In genomic region chr9:113409481-113409880, GRCh38 we compare ENCODE assay signal across 8 cellular contexts. TPM values are rescaled to one million over a fixed set of nuclear protein-coding genes. Genes with fewer than 3 reads are reported as not detected.
DNase-seq lines count a peak whose midpoint lies in the region; ATAC-seq, FAIRE-seq and TF ChIP-seq lines count a peak whose summit lies in the region.

No MANE protein-coding gene starts in this region.

- H3K27ac ChIP-seq in DOHH2 (ENCODE audit: low read depth, low read length) (peak overlapping the region; percentile 92), PC-9 (peak overlapping the region; percentile 89), epithelial cell of prostate (peak overlapping the region; percentile 94), pancreas (peak overlapping the region in 2 of 4 donors; percentile 81 to 96)

- FAIRE-seq in pancreas (lab: Jason Lieb, UNC) = no peak

- peak overlapping the region; percentile 90 for H3K4me2 ChIP-seq in DOHH2 (ENCODE audit: low read length)
- peak overlapping the region; percentile 80 for H3K4me2 ChIP-seq in PC-9

- BruUV-seq in PC-9 (replicated peaks; lab: Mats Ljungman, UMichigan) = TSS peak; percentile 79

- 24 to 34% methylated on average over 10 of the region's 10 CpGs for WGBS in pancreas, 2 donors

- TF ChIP-seq CTCF in DOHH2 (IDR thresholded peaks at IDR 0.05; ENCODE audit: low read depth, low read length, poor library complexity, severe bottlenecking) (no peak), PC-9 (conservative IDR thresholded peaks at IDR 0.05) (no peak), pancreas (IDR thresholded peaks at IDR 0.05) (no peak)

- peaks cover 35% of the 10 kb centered on the region for H3K36me3 ChIP-seq in DOHH2 (ENCODE audit: control insufficient read depth, low read length)
- H3K36me3 ChIP-seq in PC-9 (ENCODE audit: low read depth) = peaks cover 11% of the 10 kb centered on the region
- H3K36me3 ChIP-seq in pancreas = peaks cover 0 to 6% (median 3%) of the 10 kb centered on the region in 3 donors

- no peak for DNase-seq in PC-9
- no peak for DNase-seq in epithelial cell of prostate (ENCODE audit: low read depth, low spot score)
- no peak for DNase-seq in pancreas
- DNase-seq in NCI-H1930 (lab: John Stamatoyannopoulos, UW) = no peak
- no peak for DNase-seq in midbrain (lab: John Stamatoyannopoulos, UW)

- no peak for ATAC-seq in pancreas
- no peak for ATAC-seq in HG03378 (IDR thresholded peaks at IDR 0.05; ENCODE audit: unreplicated experiment)
- ATAC-seq in HG03196 (IDR thresholded peaks at IDR 0.05; ENCODE audit: unreplicated experiment) = no peak

- H2AFZ ChIP-seq in PC-9 = peak overlapping the region; percentile 88

- intact Hi-C loops in PC-9 (cut with micrococcal nuclease; ENCODE audit: unreplicated experiment) (loop anchor here (5.0 kb wide), 1 partner anchor 297 kb away; no protein-coding TSS in a partner anchor), pancreas (cut with DNase I) (loop anchor here in 2 of 3 donors (5.0 to 10.0 kb wide), 2 partner anchors 102 to 105 kb away; partner anchors contain the start of gene RNF183 (in 1 of the 2))

- CTCF ChIA-PET in PC-9 (lab: Charles Lee) = interaction anchor here (0.6 to 1.1 kb wide), 3 partner anchors 8 to 135 kb away, joined by 3 to 8 read pairs (median 5); partner anchors contain the start of gene ALAD

- H3K4me1 ChIP-seq in DOHH2 (ENCODE audit: control insufficient read depth, low read length) (peaks cover 31% of the 10 kb centered on the region), PC-9 (replicated peaks; ENCODE audit: insufficient read depth) (peaks cover 18% of the 10 kb centered on the region), pancreas (peaks cover 5 to 13% (median 10%) of the 10 kb centered on the region in 3 donors)

- H3K27me3 ChIP-seq in DOHH2 (ENCODE audit: control insufficient read depth, low read length) (no peaks in the 10 kb centered on the region), PC-9 (ENCODE audit: insufficient read depth, low read depth) (no peaks in the 10 kb centered on the region), pancreas (no peaks in the 10 kb centered on the region)

- POLR2A ChIA-PET in PC-9 (lab: Charles Lee; ENCODE audit: unreplicated experiment) = interaction anchor here (1.1 kb wide), 1 partner anchor 68 kb away, joined by 4 read pairs; no protein-coding TSS in a partner anchor

- H3K4me3 ChIP-seq in DOHH2 (ENCODE audit: low read length) (peak overlapping the region; percentile 96), PC-9 (peak overlapping the region; percentile 76), pancreas (peak overlapping the region; percentile 53 to 89 (median 74))

- H3F3A ChIP-seq in DOHH2 (ENCODE audit: control insufficient read depth, insufficient read depth) (peaks cover 25% of the 10 kb centered on the region), PC-9 (ENCODE audit: insufficient read depth, low read depth) (peaks cover 30% of the 10 kb centered on the region)

- no peaks in the 10 kb centered on the region for H3K9me2 ChIP-seq in DOHH2 (replicated peaks; ENCODE audit: control insufficient read depth, low read length)
- no peaks in the 10 kb centered on the region for H3K9me2 ChIP-seq in PC-9 (ENCODE audit: insufficient read depth)

- no peaks in the 10 kb centered on the region for H3K9me3 ChIP-seq in DOHH2 (ENCODE audit: control insufficient read depth, insufficient read depth, low read length)
- no peaks in the 10 kb centered on the region for H3K9me3 ChIP-seq in PC-9 (ENCODE audit: insufficient read depth, low read depth)
- H3K9me3 ChIP-seq in pancreas = no peaks in the 10 kb centered on the region

- H4K20me1 ChIP-seq in DOHH2 (ENCODE audit: control insufficient read depth, insufficient read depth, low read depth, low read length) (no peaks in the 10 kb centered on the region), PC-9 (ENCODE audit: insufficient read depth) (no peaks in the 10 kb centered on the region)

- H3K79me2 ChIP-seq in DOHH2 (ENCODE audit: control insufficient read depth, low read length) (peaks cover 36% of the 10 kb centered on the region), PC-9 (ENCODE audit: low read depth) (peaks cover 21% of the 10 kb centered on the region)

RNA-seq across cellular contexts. Expression of gene POLE3, which starts 1.0 kb away (rescaled TPM):
- total RNA-seq in PC-9 (2021) = 53.8 and 64.5 TPM in 2 replicates
- total RNA-seq in pancreas = 10 to 100 TPM in 5 of 6 donors, 1 to 10 TPM in 1; 8.7 to 19.1 (median 14.0) TPM
- polyA plus RNA-seq in pancreas = 10 to 100 TPM in 1 of 2 donors, 1 to 10 TPM in 1; 9.1 to 14.3 TPM

RNA-seq across cellular contexts. Expression of gene C9orf43, which starts 1.1 kb away (rescaled TPM):
- total RNA-seq in PC-9 (2021) = 1.5 and 2.5 TPM in 2 replicates
- total RNA-seq in pancreas = under 1 TPM; 0.18 to 0.55 (median 0.42) TPM
- 1 to 10 TPM in 1 of 2 donors, under 1 TPM in 1; 0.68 to 1.5 TPM for polyA plus RNA-seq in pancreas

RNA-seq across cellular contexts. Expression of gene ALAD, which starts 8.4 kb away (rescaled TPM):
- total RNA-seq in PC-9 (2021) = 33.3 and 42.7 TPM in 2 replicates
- total RNA-seq in pancreas = 10 to 100 TPM; 35.7 to 60.3 (median 43.8) TPM
- polyA plus RNA-seq in pancreas = 10 to 100 TPM; 43.3 to 46.5 TPM

RNA-seq across cellular contexts. Expression of gene HDHD3, which starts 32.7 kb away (rescaled TPM):
- total RNA-seq in PC-9 (2021) (39.5 and 44.0 TPM in 2 replicates), pancreas (10 to 100 TPM; 18.8 to 44.0 (median 26.3) TPM)
- 10 to 100 TPM; 76.0 to 80.6 TPM for polyA plus RNA-seq in pancreas

RNA-seq across cellular contexts. Expression of gene RGS3, which starts 54.0 kb away (rescaled TPM):
- total RNA-seq in PC-9 (2021) = 61.8 and 75.8 TPM in 2 replicates
- 10 to 100 TPM; 18.3 to 44.0 (median 28.7) TPM for total RNA-seq in pancreas
- 10 to 100 TPM; 31.6 to 55.3 TPM for polyA plus RNA-seq in pancreas
